In genomic region chr12:118714051-118714460, GRCh38 we compare ENCODE assay signal across 8 cellular contexts.
A peak's percentile ranks its signal among the peaks of the same experiment; 100 is the strongest.
DNase-seq lines count a peak whose midpoint lies in the region; ATAC-seq and TF ChIP-seq lines count a peak whose summit lies in the region.

No MANE protein-coding gene starts in this region.

- no peaks in the 10 kb centered on the region for H3K4me1 Mint-ChIP-seq in immature natural killer cell

- H3K9me3 ChIP-seq in neural cell (ENCODE audit: low read length), result no peaks in the 10 kb centered on the region

- peak; percentile 76 for TF ChIP-seq RAD21 in neural cell (conservative IDR thresholded peaks at IDR 0.05)

- no peak overlapping the region for H3K4me3 ChIP-seq in neural cell (ENCODE audit: low read length)

- H2AFZ ChIP-seq in neural cell (ENCODE audit: low read depth, low read length), result no peak overlapping the region

- no peak for TF ChIP-seq EP300 in neural cell (conservative IDR thresholded peaks at IDR 0.05; ENCODE audit: poor library complexity, severe bottlenecking)

- H3K79me2 ChIP-seq in neural cell (replicated peaks; ENCODE audit: insufficient read depth, low read length), result no peaks in the 10 kb centered on the region

- ATAC-seq in HG02938 (IDR thresholded peaks at IDR 0.05; ENCODE audit: unreplicated experiment), result peak; percentile 71

- no peaks in the 10 kb centered on the region for H3K9me2 ChIP-seq in neural cell (ENCODE audit: insufficient read depth, low read length)

- no peaks in the 10 kb centered on the region for H3K9me3 Mint-ChIP-seq in immature natural killer cell

- H3K27ac Mint-ChIP-seq in immature natural killer cell, result no peak overlapping the region

- DNase-seq in stimulated activated CD4-positive, alpha-beta T cell treated with anti-CD3 and anti-CD28 coated beads, Interleukin-1b, Interleukin-23, amount 100 ng/mL, for 48 hours, result peak; percentile 3
- DNase-seq in stimulated activated CD4-positive, alpha-beta T cell treated with anti-CD3 and anti-CD28 coated beads, Interleukin-12 subunit alpha, Interleukin-12 subunit beta, amount 100 ng/mL, for 4 hours, result no peak
- peak; percentile 18 for DNase-seq in NCI-H2227 treated with DMSO at 0.1 percent for 48 hours (lab: John Stamatoyannopoulos, UW)
- DNase-seq in amygdala (lab: John Stamatoyannopoulos, UW), result peak in 33 of 56 donors; percentile 0 to 54 (median 13)
- DNase-seq in H4 (ENCODE audit: low spot score), result no peak
- DNase-seq in immature natural killer cell, result no peak

- no peaks in the 10 kb centered on the region for H3K27me3 Mint-ChIP-seq in immature natural killer cell (ENCODE audit: low read depth in 3 of 3)

- no peak overlapping the region for H3K9ac ChIP-seq in neural cell (ENCODE audit: low read length)

- no peaks in the 10 kb centered on the region for H3K27me3 ChIP-seq in neural cell (ENCODE audit: insufficient read depth, low read depth, low read length)

- H3K27ac ChIP-seq in neural cell (ENCODE audit: low read length), result no peak overlapping the region

- peak; percentile 81 for TF ChIP-seq CTCF in neural cell (IDR thresholded peaks at IDR 0.05; ENCODE audit: poor library complexity, severe bottlenecking)

- H3F3A ChIP-seq in neural cell (ENCODE audit: insufficient read depth, low read length, poor library complexity, severe bottlenecking), result no peaks in the 10 kb centered on the region

- no peak overlapping the region for H3K4me3 Mint-ChIP-seq in immature natural killer cell

- H3K4me2 ChIP-seq in neural cell (ENCODE audit: low read length), result no peak overlapping the region

- H3K36me3 Mint-ChIP-seq in immature natural killer cell, result no peaks in the 10 kb centered on the region

- no peaks in the 10 kb centered on the region for H4K20me1 ChIP-seq in neural cell (ENCODE audit: insufficient read depth)

- H3K36me3 ChIP-seq in neural cell (ENCODE audit: insufficient read depth, low read length), result no peaks in the 10 kb centered on the region

TF ChIP-seq in neural cell, 6 proteins besides CTCF, POLR2A, EP300 and RAD21:
- TF ChIP-seq TAF1 (IDR thresholded peaks at IDR 0.05; ENCODE audit: low read depth) (no peak), EZH2 (IDR thresholded peaks at IDR 0.05; ENCODE audit: borderline replicate concordance, insufficient read depth, low read length, poor library complexity, severe bottlenecking) (no peak), SMC3 (conservative IDR thresholded peaks at IDR 0.05; ENCODE audit: poor library complexity) (peak; percentile 82)
TF ChIP-seq in neural cell: peak in this region for 1.

Comparison
In these comparisons a context has a peak if more than half of its experiments do, and no peak if none do; other contexts are left out.
1. DNase-seq: peak in stimulated activated CD4-positive, alpha-beta T cell treated with anti-CD3 and anti-CD28 coated beads, Interleukin-1b, Interleukin-23, amount 100 ng/mL, for 48 hours (single experiment), NCI-H2227 treated with DMSO at 0.1 percent for 48 hours (single experiment) and amygdala (33 of 56); none in stimulated activated CD4-positive, alpha-beta T cell treated with anti-CD3 and anti-CD28 coated beads, Interleukin-12 subunit alpha, Interleukin-12 subunit beta, amount 100 ng/mL, for 4 hours (single experiment), H4 (single experiment) and immature natural killer cell (0 of 3).